21 cellular contexts compared by ENCODE assay signal in genomic region chrX:116230136-116230886, GRCh38. TPM values are rescaled to one million over a fixed set of nuclear protein-coding genes. Genes with fewer than 3 reads are reported as not detected.
"Had no signal": no experiment of that assay in that cellular context is flagged by ENCODE, and none has a peak within 500 bp of the region (broad histone marks: within the 10 kb centered on the region; RNA-seq: fewer than 3 reads in every experiment).

No MANE protein-coding gene starts in this region.

- DNase-seq: activated CD4-positive, alpha-beta T cell treated with anti-CD3 and anti-CD28 coated beads, Interleukin-2, amount 10 ng/mL, durations not matched to agents 7 days and 5 days; activated CD4-positive, CD25-positive, alpha-beta regulatory T cell; activated CD8-positive, alpha-beta memory T cell treated with anti-CD3 and anti-CD28 coated beads for 24 hours; activated naive CD4-positive, alpha-beta T cell; activated naive CD8-positive, alpha-beta T cell treated with anti-CD3 and anti-CD28 coated beads, Interleukin-2, amount 10 ng/mL, durations not matched to agents 7 days and 5 days; esophagus squamous epithelium; foreskin melanocyte; heart right ventricle; islet precursor cell; mammary epithelial cell; naive B cell; psoas muscle; stimulated activated CD4-positive, alpha-beta T cell treated with anti-CD3 and anti-CD28 coated beads, Interleukin-1b, Interleukin-23, amount 100 ng/mL, for 48 hours; stimulated activated naive CD8-positive, alpha-beta T cell treated with anti-CD3 and anti-CD28 coated beads, Interleukin-15, amount 100 ng/mL, for 72 hours; upper lobe of right lung had no signal

- H3K9ac ChIP-seq: neural progenitor cell had no signal

- H2AFZ ChIP-seq: neural progenitor cell had no signal

- H3K4me1 ChIP-seq: ascending aorta, esophagus squamous epithelium, heart right ventricle, neural progenitor cell, psoas muscle, upper lobe of right lung had no signal

- H3K27me3 ChIP-seq: ascending aorta, esophagus squamous epithelium, neural progenitor cell, upper lobe of right lung had no signal

- ATAC-seq: heart right ventricle; left lobe of liver; psoas muscle; sciatic nerve; stimulated activated naive CD8-positive, alpha-beta T cell treated with anti-CD3 and anti-CD28 coated beads, Interleukin-15, amount 100 ng/mL, for 72 hours; upper lobe of right lung had no signal

- H3K9me3 ChIP-seq: ascending aorta, esophagus squamous epithelium, upper lobe of right lung had no signal

- H3K36me3 ChIP-seq: ascending aorta, esophagus squamous epithelium, heart right ventricle, neural progenitor cell, upper lobe of right lung had no signal

- H3K27ac ChIP-seq: ascending aorta, esophagus squamous epithelium, heart right ventricle, neural progenitor cell, psoas muscle, upper lobe of right lung had no signal

- H3K4me3 ChIP-seq: ascending aorta, esophagus squamous epithelium, heart right ventricle, neural progenitor cell, psoas muscle, upper lobe of right lung had no signal

- H3K4me2 ChIP-seq: neural progenitor cell had no signal

RNA-seq across cellular contexts. Expression of gene AGTR2, which starts 59.8 kb away (rescaled TPM):
- total RNA-seq: activated CD4-positive, alpha-beta T cell treated with anti-CD3 and anti-CD28 coated beads, Interleukin-2, amount 10 ng/mL, durations not matched to agents 7 days and 5 days; activated naive CD8-positive, alpha-beta T cell treated with anti-CD3 and anti-CD28 coated beads, Interleukin-2, amount 10 ng/mL, durations not matched to agents 7 days and 5 days; ascending aorta; esophagus squamous epithelium; left lobe of liver; mammary epithelial cell; osteocyte; sciatic nerve; temporal lobe had no signal
